ENCODE assay signal across 24 cellular contexts in the genomic region with DNA sequence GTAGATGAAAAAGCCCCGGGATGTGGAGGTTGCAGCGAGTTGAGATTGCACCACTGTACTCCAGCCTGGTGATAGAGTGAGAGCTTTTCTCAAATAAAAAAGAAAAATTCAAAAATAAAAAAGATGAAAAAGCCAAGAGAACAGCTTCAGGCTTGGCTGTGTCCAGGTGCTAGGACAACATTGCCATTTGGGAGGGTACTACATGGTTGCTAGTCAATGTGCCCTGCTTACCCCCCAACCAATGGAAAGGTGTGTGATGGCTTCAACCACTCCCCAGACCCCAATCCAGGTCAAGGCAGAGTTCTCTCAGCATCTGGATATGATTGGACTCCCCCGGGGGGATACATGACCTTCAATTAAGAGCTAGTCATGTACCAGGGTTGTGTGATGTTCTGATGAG. TPM values are rescaled to one million over a fixed set of nuclear protein-coding genes. Genes with fewer than 3 reads are reported as not detected.
DNase-seq lines count a peak whose midpoint lies in the region; ATAC-seq, FAIRE-seq and TF ChIP-seq lines count a peak whose summit lies in the region.
"Had no signal": no experiment of that assay in that cellular context is flagged by ENCODE, and none has a peak within 500 bp of the region (broad histone marks: within the 10 kb centered on the region; RNA-seq: fewer than 3 reads in every experiment).

No MANE protein-coding gene starts in this region.

- H3K27me3 ChIP-seq in OCI-LY1 (ENCODE audit: insufficient read depth, low read length) (no peaks in the 10 kb centered on the region), SU-DHL-6 (ENCODE audit: low read length) (no peaks in the 10 kb centered on the region)

- no peaks in the 10 kb centered on the region for H3K9me3 Mint-ChIP-seq in activated naive CD4-positive, alpha-beta T cell treated with anti-CD3 and anti-CD28 coated beads, Interleukin-2, amount 10 ng/mL, durations not matched to agents 7 days and 5 days
- H3K9me3 Mint-ChIP-seq in activated naive CD4-positive, alpha-beta T cell treated with anti-CD3 and anti-CD28 coated beads, Interleukin-2, amount 50 U/mL, for 72 hours, result no peaks in the 10 kb centered on the region
- no peaks in the 10 kb centered on the region for H3K9me3 Mint-ChIP-seq in mesothelial cell of epicardium
- H3K9me3 Mint-ChIP-seq: CD4-positive, CD25-positive, alpha-beta regulatory T cell; CD8-positive, alpha-beta T cell; HFFc6 had no signal

- no peak for TF ChIP-seq CTCF in OCI-LY1 (IDR thresholded peaks at IDR 0.05; ENCODE audit: low read length)
- TF ChIP-seq CTCF in SU-DHL-6 (IDR thresholded peaks at IDR 0.05; ENCODE audit: insufficient read depth, low read length, poor library complexity, severe bottlenecking), result no peak
- no peak for TF ChIP-seq CTCF in mesothelial cell of epicardium (IDR thresholded peaks at IDR 0.05; ENCODE audit: unreplicated experiment)
- TF ChIP-seq CTCF in GM13976 (IDR thresholded peaks at IDR 0.05; ENCODE audit: borderline replicate concordance, control extremely low read depth, extremely low read depth, insufficient read depth, missing control alignments), result no peak

- DNase-seq in activated naive CD4-positive, alpha-beta T cell treated with anti-CD3 and anti-CD28 coated beads, Interleukin-2, amount 10 ng/mL, durations not matched to agents 7 days and 5 days, result no peak
- no peak for DNase-seq in activated naive CD4-positive, alpha-beta T cell treated with anti-CD3 and anti-CD28 coated beads, Interleukin-2, amount 50 U/mL, for 72 hours (ENCODE audit: low spot score in 2 of 2)
- no peak for DNase-seq in mesothelial cell of epicardium (ENCODE audit: low spot score in 2 of 2, unreplicated experiment in 2 of 2)
- no peak for DNase-seq in HTR-8/SVneo (ENCODE audit: insufficient read length, low spot score)
- no peak for DNase-seq in stimulated activated naive CD4-positive, alpha-beta T cell (lab: John Stamatoyannopoulos, UW)
- no peak for DNase-seq in GM13976 (ENCODE audit: low spot score)
- DNase-seq: Caco-2; CD4-positive, CD25-positive, alpha-beta regulatory T cell; CD8-positive, alpha-beta T cell; DMS153; DND-41; EL; GDM1; GOT3; HFFc6 had no signal

- no peak overlapping the region for H3K9ac ChIP-seq in OCI-LY1 (ENCODE audit: low read length)
- H3K9ac ChIP-seq in SU-DHL-6 (ENCODE audit: low read length), result no peak overlapping the region

- CTCF ChIA-PET in activated naive CD4-positive, alpha-beta T cell treated with anti-CD3 and anti-CD28 coated beads, Interleukin-2, amount 10 ng/mL, durations not matched to agents 7 days and 5 days (lab: Charles Lee), result interaction anchor here (1.2 kb wide), 1 partner anchor 24 kb away, joined by 3 read pairs; no protein-coding TSS in a partner anchor

- FAIRE-seq in HTR-8/SVneo (lab: Jason Lieb, UNC), result no peak
- FAIRE-seq: GM12878, GM18507, H54 had no signal

- peaks cover 50% of the 10 kb centered on the region for H3K36me3 ChIP-seq in OCI-LY1 (ENCODE audit: insufficient read depth, low read length)
- peaks cover 12% of the 10 kb centered on the region for H3K36me3 ChIP-seq in SU-DHL-6 (ENCODE audit: low read length)

- no peak overlapping the region for H3K4me2 ChIP-seq in OCI-LY1 (ENCODE audit: low read length)
- H3K4me2 ChIP-seq in SU-DHL-6 (ENCODE audit: low read depth, low read length, poor library complexity, severe bottlenecking), result no peak overlapping the region

- peaks cover 7% of the 10 kb centered on the region for H3K4me1 Mint-ChIP-seq in activated naive CD4-positive, alpha-beta T cell treated with anti-CD3 and anti-CD28 coated beads, Interleukin-2, amount 10 ng/mL, durations not matched to agents 7 days and 5 days
- H3K4me1 Mint-ChIP-seq in mesothelial cell of epicardium, result peaks cover 2% of the 10 kb centered on the region

- peak overlapping the region; percentile 11 for H3K27ac Mint-ChIP-seq in activated naive CD4-positive, alpha-beta T cell treated with anti-CD3 and anti-CD28 coated beads, Interleukin-2, amount 10 ng/mL, durations not matched to agents 7 days and 5 days
- no peak overlapping the region for H3K27ac Mint-ChIP-seq in activated naive CD4-positive, alpha-beta T cell treated with anti-CD3 and anti-CD28 coated beads, Interleukin-2, amount 50 U/mL, for 72 hours
- peak overlapping the region; percentile 4 for H3K27ac Mint-ChIP-seq in mesothelial cell of epicardium
- H3K27ac Mint-ChIP-seq: CD4-positive, CD25-positive, alpha-beta regulatory T cell; CD8-positive, alpha-beta T cell; HFFc6 had no signal

- no peaks in the 10 kb centered on the region for H3K27me3 Mint-ChIP-seq in activated naive CD4-positive, alpha-beta T cell treated with anti-CD3 and anti-CD28 coated beads, Interleukin-2, amount 10 ng/mL, durations not matched to agents 7 days and 5 days
- H3K27me3 Mint-ChIP-seq in mesothelial cell of epicardium (ENCODE audit: low read depth), result peaks cover 11% of the 10 kb centered on the region
- H3K27me3 Mint-ChIP-seq: CD4-positive, CD25-positive, alpha-beta regulatory T cell had no signal

- H3F3A ChIP-seq in OCI-LY1 (ENCODE audit: insufficient read depth, low read length) (peaks cover 5% of the 10 kb centered on the region; the same call in 1 of the 2 replicates), SU-DHL-6 (ENCODE audit: insufficient read depth) (peaks cover 17% of the 10 kb centered on the region)

- H3K9me3 ChIP-seq in OCI-LY1 (ENCODE audit: low read length) (no peaks in the 10 kb centered on the region), SU-DHL-6 (ENCODE audit: insufficient read depth, low read length) (no peaks in the 10 kb centered on the region)
- H3K9me3 ChIP-seq: Caco-2, HAP-1 had no signal

- peaks cover 19% of the 10 kb centered on the region for H3K36me3 Mint-ChIP-seq in activated naive CD4-positive, alpha-beta T cell treated with anti-CD3 and anti-CD28 coated beads, Interleukin-2, amount 10 ng/mL, durations not matched to agents 7 days and 5 days
- H3K36me3 Mint-ChIP-seq in activated naive CD4-positive, alpha-beta T cell treated with anti-CD3 and anti-CD28 coated beads, Interleukin-2, amount 50 U/mL, for 72 hours, result no peaks in the 10 kb centered on the region
- H3K36me3 Mint-ChIP-seq in mesothelial cell of epicardium, result peaks cover 23% of the 10 kb centered on the region

- H2AFZ ChIP-seq in OCI-LY1 (ENCODE audit: low read length) (no peak overlapping the region), SU-DHL-6 (ENCODE audit: low read depth, low read length, severe bottlenecking) (no peak overlapping the region)

- H4K20me1 ChIP-seq in OCI-LY1 (ENCODE audit: insufficient read depth, low read length) (no peaks in the 10 kb centered on the region), SU-DHL-6 (ENCODE audit: low read depth, low read length) (peaks cover 7% of the 10 kb centered on the region; the same call in 1 of the 2 replicates)

- H3K4me3 ChIP-seq in OCI-LY1 (ENCODE audit: low read depth, low read length, poor library complexity, severe bottlenecking), result no peak overlapping the region
- no peak overlapping the region for H3K4me3 ChIP-seq in SU-DHL-6 (ENCODE audit: insufficient read depth, low read length, poor library complexity, severe bottlenecking)
- H3K4me3 ChIP-seq: GM12878, HAP-1 had no signal

- peaks cover 16% of the 10 kb centered on the region for H3K4me1 ChIP-seq in OCI-LY1 (ENCODE audit: insufficient read depth, low read length, severe bottlenecking)
- H3K4me1 ChIP-seq: Caco-2 had no signal

- H3K27ac ChIP-seq in OCI-LY1 (ENCODE audit: low read depth, low read length, poor library complexity, severe bottlenecking) (peak overlapping the region; percentile 14), SU-DHL-6 (ENCODE audit: low read depth, low read length) (0 out of 2 replicates have a peak overlapping the region, but pooled peaks have one; percentile 0)
- H3K27ac ChIP-seq: C4-2B had no signal

- in situ Hi-C loops in GM13976 (cut with MboI; ENCODE audit: low sequenced_read_pairs, unreplicated experiment), result no loop called here

- H3K79me2 ChIP-seq in OCI-LY1 (ENCODE audit: insufficient read depth, low read length), result no peaks in the 10 kb centered on the region
- peaks cover 16% of the 10 kb centered on the region for H3K79me2 ChIP-seq in SU-DHL-6 (ENCODE audit: insufficient read depth, low read length)

- no peak overlapping the region for H3K4me3 Mint-ChIP-seq in activated naive CD4-positive, alpha-beta T cell treated with anti-CD3 and anti-CD28 coated beads, Interleukin-2, amount 10 ng/mL, durations not matched to agents 7 days and 5 days
- no peak overlapping the region for H3K4me3 Mint-ChIP-seq in mesothelial cell of epicardium
- H3K4me3 Mint-ChIP-seq: CD8-positive, alpha-beta T cell; HFFc6 had no signal

- no peak for ATAC-seq in activated naive CD4-positive, alpha-beta T cell treated with anti-CD3 and anti-CD28 coated beads, Interleukin-2, amount 50 U/mL, for 72 hours
- ATAC-seq: CD8-positive, alpha-beta T cell; GM12878 had no signal

- H3K9me2 ChIP-seq in OCI-LY1 (ENCODE audit: low read depth, low read length) (no peaks in the 10 kb centered on the region), SU-DHL-6 (replicated peaks; ENCODE audit: insufficient read depth, low read length) (no peaks in the 10 kb centered on the region)

RNA-seq across cellular contexts. Expression of a gene that starts 2.3 kb away (rescaled TPM):
- 10 to 100 TPM in 1 of 2 donors, 1 to 10 TPM in 1; 8.4 to 13.7 TPM for total RNA-seq in activated naive CD4-positive, alpha-beta T cell treated with anti-CD3 and anti-CD28 coated beads, Interleukin-2, amount 50 U/mL, for 72 hours
- 3.6 to 4.1 TPM (median 3.7 TPM) in 3 replicates for total RNA-seq in mesothelial cell of epicardium

RNA-seq across cellular contexts. Expression of a gene that starts 12.2 kb away (rescaled TPM):
- 100 to 1,000 TPM; 115 to 125 TPM for total RNA-seq in activated naive CD4-positive, alpha-beta T cell treated with anti-CD3 and anti-CD28 coated beads, Interleukin-2, amount 50 U/mL, for 72 hours
- 91.6 to 98.6 TPM (median 92.2 TPM) in 3 replicates for total RNA-seq in mesothelial cell of epicardium

RNA-seq across cellular contexts. Expression of a gene that starts 14.9 kb away (rescaled TPM):
- total RNA-seq in activated naive CD4-positive, alpha-beta T cell treated with anti-CD3 and anti-CD28 coated beads, Interleukin-2, amount 50 U/mL, for 72 hours, result under 1 TPM; 0.43 to 0.49 TPM
- 0.45 TPM in 1 of 3 replicates, not detected in the others for total RNA-seq in mesothelial cell of epicardium
- total RNA-seq: A172; A673; Caco-2; CD4-positive, CD25-positive, alpha-beta regulatory T cell; CD8-positive, alpha-beta T cell; HFFc6 had no signal

RNA-seq across cellular contexts. Expression of a gene that starts 23.8 kb away (rescaled TPM):
- 10 to 100 TPM; 10.4 to 10.5 TPM for total RNA-seq in activated naive CD4-positive, alpha-beta T cell treated with anti-CD3 and anti-CD28 coated beads, Interleukin-2, amount 50 U/mL, for 72 hours
- 25.4 to 26.4 TPM (median 26.1 TPM) in 3 replicates for total RNA-seq in mesothelial cell of epicardium

RNA-seq across cellular contexts. Expression of a gene that starts 26.2 kb away (rescaled TPM):
- total RNA-seq in activated naive CD4-positive, alpha-beta T cell treated with anti-CD3 and anti-CD28 coated beads, Interleukin-2, amount 50 U/mL, for 72 hours, result 100 to 1,000 TPM in 1 of 2 donors, 10 to 100 TPM in 1; 70.2 to 100 TPM
- 47.7 to 51.0 TPM (median 50.1 TPM) in 3 replicates for total RNA-seq in mesothelial cell of epicardium

Comparison
In these comparisons a context has a peak if more than half of its experiments do, and no peak if none do; other contexts are left out.
1. H3K27ac Mint-ChIP-seq: peak in activated naive CD4-positive, alpha-beta T cell treated with anti-CD3 and anti-CD28 coated beads, Interleukin-2, amount 10 ng/mL, durations not matched to agents 7 days and 5 days (single experiment) and mesothelial cell of epicardium (single experiment); none in activated naive CD4-positive, alpha-beta T cell treated with anti-CD3 and anti-CD28 coated beads, Interleukin-2, amount 50 U/mL, for 72 hours (0 of 2).